Comparison of ENCODE assay signal across 32 cellular contexts in the genomic region with DNA sequence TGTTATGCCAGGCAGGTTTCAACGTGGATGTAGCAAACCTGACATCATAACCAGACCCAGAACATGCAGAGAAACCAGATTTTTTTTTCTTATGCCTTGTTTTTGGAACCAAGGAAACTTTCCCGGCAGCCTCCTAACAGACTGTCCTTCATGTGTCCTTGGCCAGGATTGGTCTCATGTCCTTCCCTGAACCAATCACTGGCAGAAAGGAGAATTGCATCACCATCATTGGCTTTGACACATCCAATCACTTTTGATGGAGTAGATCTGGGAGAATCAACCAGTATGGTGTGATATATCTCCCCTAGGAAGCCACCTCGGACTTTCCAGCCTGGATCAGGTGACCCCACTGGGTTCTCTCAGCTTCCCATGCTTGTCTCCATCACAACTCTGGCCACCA. TPM values are rescaled to one million over a fixed set of nuclear protein-coding genes. Genes with fewer than 3 reads are reported as not detected.
"Had no signal": no experiment of that assay in that cellular context is flagged by ENCODE, and none has a peak within 500 bp of the region (broad histone marks: within the 10 kb centered on the region; RNA-seq: fewer than 3 reads in every experiment).

No MANE protein-coding gene starts in this region.

- H3K36me3 ChIP-seq: colonic mucosa, esophagus muscularis mucosa, esophagus squamous epithelium, gastrocnemius medialis, gastroesophageal sphincter, heart left ventricle, heart right ventricle had no signal

- FAIRE-seq: colon, endometrium, endothelial cell of umbilical vein, frontal cortex had no signal

- DNase-seq: colonic mucosa; cortex of kidney; dermis blood vessel endothelial cell; dorsolateral prefrontal cortex; effector CD4-positive, alpha-beta T cell; effector CD8-positive, alpha-beta T cell; effector memory CD4-positive, alpha-beta T cell; effector memory CD8-positive, alpha-beta T cell; endodermal cell; erythroblast; esophagus squamous epithelium; foreskin fibroblast; foreskin keratinocyte; foreskin melanocyte; gastrocnemius medialis; glutamatergic neuron; head of caudate nucleus; heart left ventricle; heart right ventricle had no signal

- H3K9me3 ChIP-seq: colonic mucosa, esophagus muscularis mucosa, esophagus squamous epithelium, gastrocnemius medialis, gastroesophageal sphincter, heart left ventricle had no signal

- ATAC-seq: effector memory CD8-positive, alpha-beta T cell; esophagus mucosa; foreskin keratinocyte; gastrocnemius medialis; gastroesophageal sphincter; heart left ventricle; heart right ventricle had no signal

- H3K4me3 ChIP-seq: colonic mucosa, dorsolateral prefrontal cortex, esophagus muscularis mucosa, esophagus squamous epithelium, gastrocnemius medialis, gastroesophageal sphincter, heart left ventricle, heart right ventricle had no signal

- H3K27ac ChIP-seq: colonic mucosa, dorsolateral prefrontal cortex, epithelial cell of prostate, esophagus muscularis mucosa, esophagus squamous epithelium, foreskin keratinocyte, gastrocnemius medialis, gastroesophageal sphincter, heart left ventricle, heart right ventricle had no signal

- H3K27me3 ChIP-seq: colonic mucosa, esophagus muscularis mucosa, esophagus squamous epithelium, foreskin keratinocyte, gastrocnemius medialis, gastroesophageal sphincter had no signal

- H3K4me1 ChIP-seq: colonic mucosa, esophagus squamous epithelium, foreskin keratinocyte, gastrocnemius medialis, heart left ventricle, heart right ventricle had no signal

RNA-seq across cellular contexts. Expression of gene WSCD2, which starts 25.6 kb away (rescaled TPM):
- total RNA-seq: dermis blood vessel endothelial cell, dermis microvascular lymphatic vessel endothelial cell, endothelial cell of umbilical vein, epithelial cell of proximal tubule, fibroblast of lung, fibroblast of villous mesenchyme, foreskin keratinocyte, glomerular endothelial cell had no signal
- polyA plus RNA-seq: endothelial cell of umbilical vein, fibroblast of lung, foreskin keratinocyte, heart left ventricle had no signal
